ENCODE assay signal across 20 cellular contexts in genomic region chr19:46474211-46474610, GRCh38. TPM values are rescaled to one million over a fixed set of nuclear protein-coding genes. Genes with fewer than 3 reads are reported as not detected.
"Had no signal": no experiment of that assay in that cellular context is flagged by ENCODE, and none has a peak within 500 bp of the region (broad histone marks: within the 10 kb centered on the region; RNA-seq: fewer than 3 reads in every experiment).

No MANE protein-coding gene starts in this region.

- H3K27ac Mint-ChIP-seq: activated CD8-positive, alpha-beta T cell treated with anti-CD3 and anti-CD28 coated beads for 36 hours; activated naive CD8-positive, alpha-beta T cell treated with anti-CD3 and anti-CD28 coated beads for 36 hours; activated T-cell treated with anti-CD3 and anti-CD28 coated beads, Interleukin-2, amount 50 U/mL, for 72 hours; stimulated activated naive B cell treated with anti-CD40 and anti-IgM and Interleukin-4, amounts not matched to agents 10 μg/mL and 1 μg/mL and 100 μg/mL, for 72 hours; WTC11 had no signal

- DNase-seq: activated CD4-positive, alpha-beta T cell treated with anti-CD3 and anti-CD28 coated beads for 4 hours; activated CD8-positive, alpha-beta memory T cell treated with anti-CD3 and anti-CD28 coated beads, Interleukin-2, amount 50 U/mL, for 4 hours; activated CD8-positive, alpha-beta T cell treated with anti-CD3 and anti-CD28 coated beads for 36 hours; activated gamma-delta T cell treated with Interleukin-2 at 50 U/mL for 16 hours; activated naive CD8-positive, alpha-beta T cell treated with anti-CD3 and anti-CD28 coated beads for 36 hours; activated T-cell treated with anti-CD3 and anti-CD28 coated beads, Interleukin-2, amount 50 U/mL, for 72 hours; erythroblast; left ventricle myocardium superior; pancreas; stimulated activated CD4-positive, alpha-beta T cell treated with anti-CD3 and anti-CD28 coated beads, Interleukin-2, amount 100 ng/mL, for 48 hours; stimulated activated naive B cell treated with anti-CD40 and anti-IgM and Interleukin-4, amounts not matched to agents 10 μg/mL and 1 μg/mL and 100 μg/mL, for 72 hours; SW 1271; transverse colon had no signal

- H3K27ac ChIP-seq: gastroesophageal sphincter, transverse colon had no signal

- H3K36me3 Mint-ChIP-seq: activated naive CD8-positive, alpha-beta T cell treated with anti-CD3 and anti-CD28 coated beads for 36 hours had no signal

- H3K4me3 Mint-ChIP-seq: activated CD8-positive, alpha-beta T cell treated with anti-CD3 and anti-CD28 coated beads for 36 hours; activated naive CD8-positive, alpha-beta T cell treated with anti-CD3 and anti-CD28 coated beads for 36 hours; activated T-cell treated with anti-CD3 and anti-CD28 coated beads, Interleukin-2, amount 50 U/mL, for 72 hours; stimulated activated naive B cell treated with anti-CD40 and anti-IgM and Interleukin-4, amounts not matched to agents 10 μg/mL and 1 μg/mL and 100 μg/mL, for 72 hours; WTC11 had no signal

- H3K36me3 ChIP-seq: gastroesophageal sphincter, pancreas, transverse colon had no signal

- H3K27me3 ChIP-seq: pancreas had no signal

- H3K4me3 ChIP-seq: gastroesophageal sphincter, pancreas, transverse colon had no signal

- H3K9me3 ChIP-seq: gastroesophageal sphincter, pancreas, transverse colon had no signal

- H3K9me3 Mint-ChIP-seq: activated CD8-positive, alpha-beta T cell treated with anti-CD3 and anti-CD28 coated beads for 36 hours; activated naive CD8-positive, alpha-beta T cell treated with anti-CD3 and anti-CD28 coated beads for 36 hours; activated T-cell treated with anti-CD3 and anti-CD28 coated beads, Interleukin-2, amount 50 U/mL, for 72 hours; neural crest cell; stimulated activated naive B cell treated with anti-CD40 and anti-IgM and Interleukin-4, amounts not matched to agents 10 μg/mL and 1 μg/mL and 100 μg/mL, for 72 hours; WTC11 had no signal

- ATAC-seq: activated CD8-positive, alpha-beta T cell treated with anti-CD3 and anti-CD28 coated beads for 36 hours; activated T-cell treated with anti-CD3 and anti-CD28 coated beads, Interleukin-2, amount 50 U/mL, for 72 hours; gastroesophageal sphincter; left ventricle myocardium superior; WTC11 had no signal

RNA-seq across cellular contexts. Expression of gene PNMA8A, which starts 2.8 kb away (rescaled TPM):
- total RNA-seq: activated CD8-positive, alpha-beta T cell treated with anti-CD3 and anti-CD28 coated beads for 36 hours; T-helper 2 cell treated with Interferon-gamma antibody and Interleukin-4, amounts not matched to agents 100 ng/mL and 5 ng/mL, for 36 hours had no signal

RNA-seq across cellular contexts. Expression of gene PNMA8B, which starts 21.5 kb away (rescaled TPM):
- total RNA-seq: activated CD8-positive, alpha-beta T cell treated with anti-CD3 and anti-CD28 coated beads for 36 hours; T-helper 2 cell treated with Interferon-gamma antibody and Interleukin-4, amounts not matched to agents 100 ng/mL and 5 ng/mL, for 36 hours had no signal
- polyA plus RNA-seq: keratinocyte had no signal

RNA-seq across cellular contexts. Expression of gene PNMA8C, which starts 45.5 kb away (rescaled TPM):
- total RNA-seq: activated CD8-positive, alpha-beta T cell treated with anti-CD3 and anti-CD28 coated beads for 36 hours; activated naive CD8-positive, alpha-beta T cell treated with anti-CD3 and anti-CD28 coated beads for 36 hours; activated T-cell treated with anti-CD3 and anti-CD28 coated beads, Interleukin-2, amount 50 U/mL, for 72 hours; dermis microvascular lymphatic vessel endothelial cell; mesenteric fat pad; T-helper 2 cell treated with Interferon-gamma antibody and Interleukin-4, amounts not matched to agents 100 ng/mL and 5 ng/mL, for 36 hours; transverse colon had no signal
- polyA plus RNA-seq: keratinocyte had no signal
